In genomic region chr1:119372493-119373086, GRCh38 we compare ENCODE assay signal across 1 cellular context.
TF ChIP-seq lines count a peak whose summit lies in the region.

No MANE protein-coding gene starts in this region.

TF ChIP-seq in K562, 482 proteins besides CTCF, POLR2A, EP300 and RAD21 (continued from another document):
- TF ChIP-seq NFIX (CRISPR knock-in tag; IDR thresholded peaks at IDR 0.05; ENCODE audit: low read depth) (no peak), BRF2 (IDR thresholded peaks at IDR 0.05; ENCODE audit: borderline replicate concordance, insufficient read depth, insufficient read length) (no peak), PHB (CRISPR knock-in tag; IDR thresholded peaks at IDR 0.05) (no peak), FOS (IDR thresholded peaks at IDR 0.05; ENCODE audit: extremely low read depth, insufficient read length) (no peak)
TF ChIP-seq in K562: peak in this region for 0.
